Comparison of ENCODE assay signal across 8 cellular contexts in genomic region chr17:7329360-7330098, GRCh38. TPM values are rescaled to one million over a fixed set of nuclear protein-coding genes. Genes with fewer than 3 reads are reported as not detected.
DNase-seq lines count a peak whose midpoint lies in the region; FAIRE-seq and TF ChIP-seq lines count a peak whose summit lies in the region.

No MANE protein-coding gene starts in this region.

- H3K79me1 ChIP-seq in neuronal stem cell (ENCODE audit: low read depth, low read length): peaks cover 14% of the 10 kb centered on the region

- H3K23ac ChIP-seq in neuronal stem cell (ENCODE audit: low read depth, low read length, poor library complexity): peak overlapping the region; percentile 100

- in situ Hi-C loops in SK-MEL-5 (cut with HindIII; ENCODE audit: low pct_unique_long_range_greater_than_20kb, low sequenced_read_pairs): no loop called here

- H3K14ac ChIP-seq in neuronal stem cell (ENCODE audit: low read length): no peak overlapping the region

- peaks cover 63% of the 10 kb centered on the region for H3K4me1 Mint-ChIP-seq in activated naive CD4-positive, alpha-beta T cell treated with anti-CD3 and anti-CD28 coated beads, Interleukin-2, amount 10 ng/mL, durations not matched to agents 7 days and 5 days

- H3K27ac Mint-ChIP-seq in activated naive CD4-positive, alpha-beta T cell treated with anti-CD3 and anti-CD28 coated beads, Interleukin-2, amount 10 ng/mL, durations not matched to agents 7 days and 5 days: peak overlapping the region; percentile 96

- peak overlapping the region; percentile 94 for H3K4me3 Mint-ChIP-seq in activated naive CD4-positive, alpha-beta T cell treated with anti-CD3 and anti-CD28 coated beads, Interleukin-2, amount 10 ng/mL, durations not matched to agents 7 days and 5 days

- H3K4me3 ChIP-seq in neuronal stem cell (ENCODE audit: low read length in 2 of 2) (peak overlapping the region; percentile 96 to 99), subcutaneous abdominal adipose tissue (ENCODE audit: low read depth in 1 of 5, low read length in 5 of 5) (peak overlapping the region; percentile 76 to 94 (median 93))

- H3K36me3 ChIP-seq in neuronal stem cell (replicated peaks in 1 of 2; ENCODE audit: control insufficient read depth in 2 of 2, insufficient read depth in 2 of 2, low read length in 2 of 2) (peaks cover 15 to 27% of the 10 kb centered on the region in 2 donors), subcutaneous abdominal adipose tissue (ENCODE audit: control insufficient read depth in 5 of 5, insufficient read depth in 5 of 5, low read length in 5 of 5) (peaks cover 0 to 26% (median 21%) of the 10 kb centered on the region in 5 donors)

- no peak overlapping the region for H2BK120ac ChIP-seq in neuronal stem cell (ENCODE audit: low read depth, low read length)

- peak overlapping the region; percentile 95 for H3K18ac ChIP-seq in neuronal stem cell (ENCODE audit: low read length)

- H2BK5ac ChIP-seq in neuronal stem cell (ENCODE audit: low read length): peak overlapping the region; percentile 85

- no peaks in the 10 kb centered on the region for H3K36me3 Mint-ChIP-seq in activated naive CD4-positive, alpha-beta T cell treated with anti-CD3 and anti-CD28 coated beads, Interleukin-2, amount 10 ng/mL, durations not matched to agents 7 days and 5 days

- no peak overlapping the region for H2BK12ac ChIP-seq in neuronal stem cell (ENCODE audit: low read length)

- H3K27ac ChIP-seq in neuronal stem cell (replicated peaks; ENCODE audit: low read length) (peak overlapping the region; percentile 94), subcutaneous abdominal adipose tissue (ENCODE audit: low read depth, low read length) (peak overlapping the region; percentile 85)

- peak overlapping the region; percentile 86 for H2AFZ ChIP-seq in neuronal stem cell (ENCODE audit: low read length)

- H3K27me3 ChIP-seq in neuronal stem cell (ENCODE audit: control insufficient read depth in 3 of 3, insufficient read depth in 3 of 3, low read depth in 1 of 3, low read length in 3 of 3) (no peaks in the 10 kb centered on the region), subcutaneous abdominal adipose tissue (ENCODE audit: control insufficient read depth in 5 of 5, insufficient read depth in 4 of 5, low read length in 5 of 5) (peaks cover 0 to 16% (median 9%) of the 10 kb centered on the region in 5 donors)

- H3K4me2 ChIP-seq in neuronal stem cell (ENCODE audit: insufficient read depth, low read length, poor library complexity, severe bottlenecking): peak overlapping the region; percentile 87

- no peaks in the 10 kb centered on the region for H3K9me3 Mint-ChIP-seq in activated naive CD4-positive, alpha-beta T cell treated with anti-CD3 and anti-CD28 coated beads, Interleukin-2, amount 10 ng/mL, durations not matched to agents 7 days and 5 days

- H3K27me3 Mint-ChIP-seq in activated naive CD4-positive, alpha-beta T cell treated with anti-CD3 and anti-CD28 coated beads, Interleukin-2, amount 10 ng/mL, durations not matched to agents 7 days and 5 days: no peaks in the 10 kb centered on the region

- DNase-seq in GM03348 (ENCODE audit: low spot score) (peak; percentile 99), HEK293T (ENCODE audit: extremely low spot score) (peak; percentile 95), NAMALWA (ENCODE audit: low spot score) (peak; percentile 97), SK-MEL-5 (ENCODE audit: low read depth, low spot score) (peak; percentile 98), frontal cortex (ENCODE audit: low spot score in 2 of 2) (peak; percentile 98 to 99), neuronal stem cell (ENCODE audit: low spot score) (peak; percentile 99)
- DNase-seq in activated naive CD4-positive, alpha-beta T cell treated with anti-CD3 and anti-CD28 coated beads, Interleukin-2, amount 10 ng/mL, durations not matched to agents 7 days and 5 days: peak; percentile 98

- H3K4me1 ChIP-seq in neuronal stem cell (ENCODE audit: control insufficient read depth in 2 of 2, insufficient read depth in 1 of 2, low read depth in 1 of 2, low read length in 2 of 2): peaks cover 13 to 15% of the 10 kb centered on the region in 2 donors
- H3K4me1 ChIP-seq in subcutaneous abdominal adipose tissue (ENCODE audit: control insufficient read depth in 5 of 5, insufficient read depth in 5 of 5, low read length in 5 of 5): peaks cover 3 to 29% (median 20%) of the 10 kb centered on the region in 5 donors

- no peak for FAIRE-seq in frontal cortex (lab: Jason Lieb, UNC)

- H4K91ac ChIP-seq in neuronal stem cell (ENCODE audit: low read depth, low read length, poor library complexity): no peak overlapping the region

- POLR2A ChIA-PET in HEK293T (lab: Yijun Ruan, JAX): interaction anchor here (0.6 to 5.1 kb wide), 44 partner anchors 9 to 359 kb away, joined by 3 to 56 read pairs (median 4); partner anchors contain the start of genes ACADVL, DLG4, DVL2 and GABARAP

- H2AK5ac ChIP-seq in neuronal stem cell (ENCODE audit: low read depth, low read length): no peak overlapping the region

- H4K8ac ChIP-seq in neuronal stem cell (ENCODE audit: low read depth, low read length): no peak overlapping the region

- no peak overlapping the region for H2BK15ac ChIP-seq in neuronal stem cell (ENCODE audit: low read length)

- CTCF ChIA-PET in HEK293T (lab: Yijun Ruan, JAX): interaction anchor here (0.6 to 1.3 kb wide), 6 partner anchors 9 to 152 kb away, joined by 3 to 5 read pairs (median 3); partner anchors contain the start of gene TMEM95
- CTCF ChIA-PET in activated naive CD4-positive, alpha-beta T cell treated with anti-CD3 and anti-CD28 coated beads, Interleukin-2, amount 10 ng/mL, durations not matched to agents 7 days and 5 days (lab: Charles Lee): interaction anchor here (0.9 to 2.0 kb wide), 11 partner anchors 9 to 358 kb away, joined by 3 to 7 read pairs (median 4); partner anchors contain the start of genes TMEM95 and TP53

- WGBS in neuronal stem cell (ENCODE audit: extremely low coverage in 2 of 2, insufficient read length in 2 of 2, insufficient replicate concordance in 1 of 2), 2 donors: no CpG with 5 or more reads among the region's 51 CpGs

- H3K9ac ChIP-seq in neuronal stem cell (ENCODE audit: low read depth, low read length, poor library complexity) (peak overlapping the region; percentile 97), subcutaneous abdominal adipose tissue (ENCODE audit: low read length in 5 of 5) (peak overlapping the region; percentile 57 to 84 (median 71))

- no peaks in the 10 kb centered on the region for H3K9me3 ChIP-seq in neuronal stem cell (replicated peaks in 1 of 2; ENCODE audit: control insufficient read depth in 2 of 2, insufficient read depth in 1 of 2, low read depth in 1 of 2, low read length in 2 of 2)
- no peaks in the 10 kb centered on the region for H3K9me3 ChIP-seq in subcutaneous abdominal adipose tissue (ENCODE audit: control insufficient read depth in 5 of 5, low read length in 5 of 5)

- no peak overlapping the region for H3K4ac ChIP-seq in neuronal stem cell (ENCODE audit: low read length)

TF ChIP-seq in HEK293T, 16 proteins besides CTCF, POLR2A, EP300 and RAD21 (continues in another document):
- TF ChIP-seq LEF1 (IDR thresholded peaks at IDR 0.05; ENCODE audit: borderline replicate concordance) (no peak), HDGF (IDR thresholded peaks at IDR 0.05; ENCODE audit: borderline replicate concordance) (peak; percentile 75; the same call in 1 of the 2 replicates), SUZ12 (IDR thresholded peaks at IDR 0.05) (no peak), CTBP1 (IDR thresholded peaks at IDR 0.05; ENCODE audit: borderline replicate concordance) (no peak), ELF4 (IDR thresholded peaks at IDR 0.05) (no peak), BHLHE40 (IDR thresholded peaks at IDR 0.05; ENCODE audit: borderline replicate concordance) (no peak), TARDBP (IDR thresholded peaks at IDR 0.05) (no peak), FOXM1 (IDR thresholded peaks at IDR 0.05; ENCODE audit: borderline replicate concordance) (no peak), FOXK2 (IDR thresholded peaks at IDR 0.05) (no peak), L3MBTL2 (conservative IDR thresholded peaks at IDR 0.05) (peak; percentile 68), NFRKB (IDR thresholded peaks at IDR 0.05) (no peak), FOXA1 (IDR thresholded peaks at IDR 0.05) (no peak)

RNA-seq across cellular contexts. Expression of gene NEURL4, which starts 0.4 kb away (rescaled TPM):
- 13.6 and 19.4 TPM in 2 replicates for total RNA-seq in SK-MEL-5 (2014; rRNA removed; shearing (Covaris generic))
- 16.6 and 19.9 TPM in 2 replicates for polyA plus RNA-seq in SK-MEL-5 (2015; cell fraction: cytosol; rRNA removed)
- 230 and 239 TPM in 2 replicates for polyA plus RNA-seq in SK-MEL-5 (2015; cell fraction: nucleus; rRNA removed)
- total RNA-seq in frontal cortex: 44.8 TPM
- polyA plus RNA-seq in neuronal stem cell (2013, experiment 1 of 2): 15.9 TPM
- 15.0 TPM for polyA plus RNA-seq in neuronal stem cell (2013, experiment 2 of 2)

RNA-seq across cellular contexts. Expression of gene ACAP1, which starts 6.8 kb away (rescaled TPM):
- 0.03 TPM in 1 of 2 replicates, not detected in the other for total RNA-seq in SK-MEL-5 (2014; rRNA removed; shearing (Covaris generic))
- 0.37 TPM in 1 of 2 replicates, not detected in the other for polyA plus RNA-seq in SK-MEL-5 (2015; cell fraction: cytosol; rRNA removed)
- not detected in 2 replicates for polyA plus RNA-seq in SK-MEL-5 (2015; cell fraction: nucleus; rRNA removed)
- 0.41 TPM for total RNA-seq in frontal cortex
- 6.8 TPM for polyA plus RNA-seq in neuronal stem cell (2013, experiment 1 of 2)
- polyA plus RNA-seq in neuronal stem cell (2013, experiment 2 of 2): 5.7 TPM

RNA-seq across cellular contexts. Expression of gene GPS2, which starts 14.4 kb away (rescaled TPM):
- total RNA-seq in SK-MEL-5 (2014; rRNA removed; shearing (Covaris generic)): 73.7 and 74.8 TPM in 2 replicates
- polyA plus RNA-seq in SK-MEL-5 (2015; cell fraction: cytosol; rRNA removed): 81.1 and 105 TPM in 2 replicates
- 261 and 262 TPM in 2 replicates for polyA plus RNA-seq in SK-MEL-5 (2015; cell fraction: nucleus; rRNA removed)
- 35.5 TPM for total RNA-seq in frontal cortex
- polyA plus RNA-seq in neuronal stem cell (2013, experiment 1 of 2): 38.8 TPM
- 39.5 TPM for polyA plus RNA-seq in neuronal stem cell (2013, experiment 2 of 2)

RNA-seq across cellular contexts. Expression of gene EIF5A, which starts 22.1 kb away (rescaled TPM):
- 839 and 914 TPM in 2 replicates for total RNA-seq in SK-MEL-5 (2014; rRNA removed; shearing (Covaris generic))
- polyA plus RNA-seq in SK-MEL-5 (2015; cell fraction: cytosol; rRNA removed): 1,162 and 1,219 TPM in 2 replicates
- polyA plus RNA-seq in SK-MEL-5 (2015; cell fraction: nucleus; rRNA removed): 294 and 354 TPM in 2 replicates
- 208 TPM for total RNA-seq in frontal cortex
- 383 TPM for polyA plus RNA-seq in neuronal stem cell (2013, experiment 1 of 2)
- 383 TPM for polyA plus RNA-seq in neuronal stem cell (2013, experiment 2 of 2)

RNA-seq across cellular contexts. Expression of gene KCTD11, which starts 22.4 kb away (rescaled TPM):
- total RNA-seq in SK-MEL-5 (2014; rRNA removed; shearing (Covaris generic)): 2.0 and 2.5 TPM in 2 replicates
- polyA plus RNA-seq in SK-MEL-5 (2015; cell fraction: cytosol; rRNA removed): 6.0 and 8.1 TPM in 2 replicates
- 6.7 and 7.5 TPM in 2 replicates for polyA plus RNA-seq in SK-MEL-5 (2015; cell fraction: nucleus; rRNA removed)
- total RNA-seq in frontal cortex: 3.3 TPM
- polyA plus RNA-seq in neuronal stem cell (2013, experiment 1 of 2): 6.9 TPM
- 6.6 TPM for polyA plus RNA-seq in neuronal stem cell (2013, experiment 2 of 2)

Comparison
In these comparisons a context has a peak if more than half of its experiments do, and no peak if none do; other contexts are left out.
1. Peak in every context shown above with its lines: DNase-seq, H3K4me3 ChIP-seq and H3K27ac ChIP-seq.